1 cellular context compared by ENCODE assay signal in the genomic region with DNA sequence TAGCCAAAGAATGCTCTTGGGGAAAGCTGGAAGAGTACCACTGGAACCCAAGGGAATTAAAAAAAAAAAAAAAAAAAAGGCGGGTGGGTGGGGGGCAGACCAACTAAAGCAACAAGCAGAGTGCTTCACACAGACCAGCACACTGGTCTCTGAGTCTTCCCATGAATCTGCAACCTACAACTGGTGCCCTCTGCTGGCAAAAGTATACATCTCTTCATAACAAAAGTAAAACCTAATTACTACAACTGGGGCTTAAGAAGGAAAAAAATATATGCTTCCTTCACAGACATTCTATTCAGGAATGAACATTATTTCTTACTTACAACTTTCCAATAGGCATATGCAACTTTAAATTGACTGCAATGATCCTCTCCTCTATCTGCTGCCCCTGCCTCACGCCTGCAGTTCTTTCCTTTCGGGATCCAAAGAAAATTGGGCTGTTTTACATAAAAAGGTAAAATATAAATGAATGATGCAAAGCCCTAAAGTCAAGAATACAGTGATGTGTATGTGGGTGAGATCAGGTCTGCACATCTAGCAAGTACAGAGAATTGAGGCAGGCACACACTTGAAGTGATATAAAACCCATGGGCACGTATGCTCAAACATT.
TF ChIP-seq lines count a peak whose summit lies in the region.

No MANE protein-coding gene starts in this region.

TF ChIP-seq in GM12878, 131 proteins besides CTCF, POLR2A, EP300 and RAD21:
- TF ChIP-seq YY1 (IDR thresholded peaks at IDR 0.05; ENCODE audit: low read depth, low read length) = 0 out of 2 replicates have a peak, but pooled peaks have one; percentile 20
- TF ChIP-seq SMC3 (IDR thresholded peaks at IDR 0.05; ENCODE audit: borderline replicate concordance, low read length) = peak; percentile 86; the same call in 1 of the 2 replicates
- TF ChIP-seq, protein P1, sequence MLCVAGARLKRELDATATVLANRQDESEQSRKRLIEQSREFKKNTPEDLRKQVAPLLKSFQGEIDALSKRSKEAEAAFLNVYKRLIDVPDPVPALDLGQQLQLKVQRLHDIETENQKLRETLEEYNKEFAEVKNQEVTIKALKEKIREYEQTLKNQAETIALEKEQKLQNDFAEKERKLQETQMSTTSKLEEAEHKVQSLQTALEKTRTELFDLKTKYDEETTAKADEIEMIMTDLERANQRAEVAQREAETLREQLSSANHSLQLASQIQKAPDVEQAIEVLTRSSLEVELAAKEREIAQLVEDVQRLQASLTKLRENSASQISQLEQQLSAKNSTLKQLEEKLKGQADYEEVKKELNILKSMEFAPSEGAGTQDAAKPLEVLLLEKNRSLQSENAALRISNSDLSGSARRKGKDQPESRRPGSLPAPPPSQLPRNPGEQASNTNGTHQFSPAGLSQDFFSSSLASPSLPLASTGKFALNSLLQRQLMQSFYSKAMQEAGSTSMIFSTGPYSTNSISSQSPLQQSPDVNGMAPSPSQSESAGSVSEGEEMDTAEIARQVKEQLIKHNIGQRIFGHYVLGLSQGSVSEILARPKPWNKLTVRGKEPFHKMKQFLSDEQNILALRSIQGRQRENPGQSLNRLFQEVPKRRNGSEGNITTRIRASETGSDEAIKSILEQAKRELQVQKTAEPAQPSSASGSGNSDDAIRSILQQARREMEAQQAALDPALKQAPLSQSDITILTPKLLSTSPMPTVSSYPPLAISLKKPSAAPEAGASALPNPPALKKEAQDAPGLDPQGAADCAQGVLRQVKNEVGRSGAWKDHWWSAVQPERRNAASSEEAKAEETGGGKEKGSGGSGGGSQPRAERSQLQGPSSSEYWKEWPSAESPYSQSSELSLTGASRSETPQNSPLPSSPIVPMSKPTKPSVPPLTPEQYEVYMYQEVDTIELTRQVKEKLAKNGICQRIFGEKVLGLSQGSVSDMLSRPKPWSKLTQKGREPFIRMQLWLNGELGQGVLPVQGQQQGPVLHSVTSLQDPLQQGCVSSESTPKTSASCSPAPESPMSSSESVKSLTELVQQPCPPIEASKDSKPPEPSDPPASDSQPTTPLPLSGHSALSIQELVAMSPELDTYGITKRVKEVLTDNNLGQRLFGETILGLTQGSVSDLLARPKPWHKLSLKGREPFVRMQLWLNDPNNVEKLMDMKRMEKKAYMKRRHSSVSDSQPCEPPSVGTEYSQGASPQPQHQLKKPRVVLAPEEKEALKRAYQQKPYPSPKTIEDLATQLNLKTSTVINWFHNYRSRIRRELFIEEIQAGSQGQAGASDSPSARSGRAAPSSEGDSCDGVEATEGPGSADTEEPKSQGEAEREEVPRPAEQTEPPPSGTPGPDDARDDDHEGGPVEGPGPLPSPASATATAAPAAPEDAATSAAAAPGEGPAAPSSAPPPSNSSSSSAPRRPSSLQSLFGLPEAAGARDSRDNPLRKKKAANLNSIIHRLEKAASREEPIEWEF (IDR thresholded peaks at IDR 0.05; ENCODE audit: insufficient replicate concordance, low read depth, low read length) = no peak
